In genomic region chr1:202553560-202554038, GRCh38 we compare ENCODE assay signal across 9 cellular contexts.
DNase-seq lines count a peak whose midpoint lies in the region; ATAC-seq and TF ChIP-seq lines count a peak whose summit lies in the region.
"Had no signal": no experiment of that assay in that cellular context is flagged by ENCODE, and none has a peak within 500 bp of the region (broad histone marks: within the 10 kb centered on the region; RNA-seq: fewer than 3 reads in every experiment).

No MANE protein-coding gene starts in this region.

- peak overlapping the region; percentile 71 for H3K27ac Mint-ChIP-seq in dendritic cell treated with granulocyte-macrophage colony-stimulating factor and Interleukin-4, amounts not matched to agents 40 ng/mL and 50 ng/mL, for 4 days
- no peak overlapping the region for H3K27ac Mint-ChIP-seq in glutamatergic neuron (ENCODE audit: unreplicated experiment)

- ATAC-seq in HG03460 (IDR thresholded peaks at IDR 0.05; ENCODE audit: unreplicated experiment) (no peak), HG02678 (IDR thresholded peaks at IDR 0.05; ENCODE audit: unreplicated experiment) (no peak)

- H3K4me2 ChIP-seq in osteoblast (ENCODE audit: insufficient read depth, low read length): peak overlapping the region; percentile 45

- peak; percentile 9 for DNase-seq in GM06990 (ENCODE audit: extremely low read depth, insufficient read length)
- DNase-seq in MG63: peak; percentile 57
- no peak for DNase-seq in osteoblast (ENCODE audit: insufficient read length, low spot score, missing footprints)
- no peak for DNase-seq in cortex of kidney (lab: John Stamatoyannopoulos, UW)
- no peak for DNase-seq in glutamatergic neuron
- DNase-seq: stimulated activated CD4-positive, alpha-beta T cell treated with anti-CD3 and anti-CD28 coated beads, Interleukin-2, amount 100 ng/mL, for 48 hours had no signal

- H3K27me3 ChIP-seq in GM06990 (replicated peaks; ENCODE audit: control insufficient read depth, insufficient read depth, low read length) (no peaks in the 10 kb centered on the region), MG63 (no peaks in the 10 kb centered on the region), osteoblast (ENCODE audit: insufficient read depth, low read length) (no peaks in the 10 kb centered on the region)

- no peaks in the 10 kb centered on the region for H4K20me1 ChIP-seq in osteoblast (ENCODE audit: insufficient read depth, low read length)

- H3K79me2 ChIP-seq in osteoblast (ENCODE audit: insufficient read depth, low read length): no peaks in the 10 kb centered on the region

- H3K4me3 ChIP-seq in GM06990 (replicated peaks; ENCODE audit: low read depth, low read length): no peak overlapping the region
- H3K4me3 ChIP-seq in MG63: no peak overlapping the region
- H3K4me3 ChIP-seq in osteoblast (ENCODE audit: insufficient read depth, low read length): no peak overlapping the region

- no peak overlapping the region for H2AFZ ChIP-seq in osteoblast (ENCODE audit: low read length)

- H3K36me3 Mint-ChIP-seq in dendritic cell treated with granulocyte-macrophage colony-stimulating factor and Interleukin-4, amounts not matched to agents 40 ng/mL and 50 ng/mL, for 4 days (ENCODE audit: low read depth): no peaks in the 10 kb centered on the region
- no peaks in the 10 kb centered on the region for H3K36me3 Mint-ChIP-seq in glutamatergic neuron (ENCODE audit: unreplicated experiment)

- H3K36me3 ChIP-seq in GM06990 (ENCODE audit: control insufficient read depth, insufficient read depth, low read length) (no peaks in the 10 kb centered on the region), MG63 (no peaks in the 10 kb centered on the region), osteoblast (ENCODE audit: insufficient read depth, low read length) (no peaks in the 10 kb centered on the region)

- H3K27ac ChIP-seq in osteoblast (ENCODE audit: low read depth, low read length): peak overlapping the region; percentile 56

- peaks cover 6% of the 10 kb centered on the region for H3K4me1 ChIP-seq in osteoblast (ENCODE audit: insufficient read depth, low read length)

- no peaks in the 10 kb centered on the region for H3K9me3 Mint-ChIP-seq in dendritic cell treated with granulocyte-macrophage colony-stimulating factor and Interleukin-4, amounts not matched to agents 40 ng/mL and 50 ng/mL, for 4 days
- no peaks in the 10 kb centered on the region for H3K9me3 Mint-ChIP-seq in glutamatergic neuron (ENCODE audit: unreplicated experiment)

- H3K4me1 Mint-ChIP-seq in dendritic cell treated with granulocyte-macrophage colony-stimulating factor and Interleukin-4, amounts not matched to agents 40 ng/mL and 50 ng/mL, for 4 days (ENCODE audit: low read depth): peaks cover 27% of the 10 kb centered on the region
- peaks cover 8% of the 10 kb centered on the region for H3K4me1 Mint-ChIP-seq in glutamatergic neuron (ENCODE audit: low read depth, unreplicated experiment)

- intact Hi-C loops in dendritic cell treated with granulocyte-macrophage colony-stimulating factor and Interleukin-4, amounts not matched to agents 40 ng/mL and 50 ng/mL, for 4 days (cut with micrococcal nuclease): no loop called here

- H3K4me3 Mint-ChIP-seq in dendritic cell treated with granulocyte-macrophage colony-stimulating factor and Interleukin-4, amounts not matched to agents 40 ng/mL and 50 ng/mL, for 4 days: no peak overlapping the region
- H3K4me3 Mint-ChIP-seq in glutamatergic neuron (ENCODE audit: unreplicated experiment): no peak overlapping the region

- TF ChIP-seq CTCF in GM06990 (IDR thresholded peaks at IDR 0.05; ENCODE audit: insufficient read depth, low read length, poor library complexity, severe bottlenecking): no peak
- no peak for TF ChIP-seq CTCF in osteoblast (IDR thresholded peaks at IDR 0.05; ENCODE audit: extremely low read depth, low read depth, low read length)
- TF ChIP-seq CTCF in glutamatergic neuron (IDR thresholded peaks at IDR 0.05; ENCODE audit: partially characterized antibody, unreplicated experiment): no peak

- H3K27me3 Mint-ChIP-seq in dendritic cell treated with granulocyte-macrophage colony-stimulating factor and Interleukin-4, amounts not matched to agents 40 ng/mL and 50 ng/mL, for 4 days: peaks cover 17% of the 10 kb centered on the region
- H3K27me3 Mint-ChIP-seq in glutamatergic neuron (ENCODE audit: unreplicated experiment): peaks cover 2% of the 10 kb centered on the region

- H3K9me3 ChIP-seq in MG63 (no peaks in the 10 kb centered on the region), osteoblast (ENCODE audit: low read depth, low read length) (no peaks in the 10 kb centered on the region)

Comparison
In these comparisons a context has a peak if more than half of its experiments do, and no peak if none do; other contexts are left out.
1. DNase-seq: peak in GM06990 (single experiment) and MG63 (single experiment); none in osteoblast (single experiment), cortex of kidney (single experiment) and glutamatergic neuron (single experiment).